Comparison of ENCODE assay signal across 10 cellular contexts in the genomic region with DNA sequence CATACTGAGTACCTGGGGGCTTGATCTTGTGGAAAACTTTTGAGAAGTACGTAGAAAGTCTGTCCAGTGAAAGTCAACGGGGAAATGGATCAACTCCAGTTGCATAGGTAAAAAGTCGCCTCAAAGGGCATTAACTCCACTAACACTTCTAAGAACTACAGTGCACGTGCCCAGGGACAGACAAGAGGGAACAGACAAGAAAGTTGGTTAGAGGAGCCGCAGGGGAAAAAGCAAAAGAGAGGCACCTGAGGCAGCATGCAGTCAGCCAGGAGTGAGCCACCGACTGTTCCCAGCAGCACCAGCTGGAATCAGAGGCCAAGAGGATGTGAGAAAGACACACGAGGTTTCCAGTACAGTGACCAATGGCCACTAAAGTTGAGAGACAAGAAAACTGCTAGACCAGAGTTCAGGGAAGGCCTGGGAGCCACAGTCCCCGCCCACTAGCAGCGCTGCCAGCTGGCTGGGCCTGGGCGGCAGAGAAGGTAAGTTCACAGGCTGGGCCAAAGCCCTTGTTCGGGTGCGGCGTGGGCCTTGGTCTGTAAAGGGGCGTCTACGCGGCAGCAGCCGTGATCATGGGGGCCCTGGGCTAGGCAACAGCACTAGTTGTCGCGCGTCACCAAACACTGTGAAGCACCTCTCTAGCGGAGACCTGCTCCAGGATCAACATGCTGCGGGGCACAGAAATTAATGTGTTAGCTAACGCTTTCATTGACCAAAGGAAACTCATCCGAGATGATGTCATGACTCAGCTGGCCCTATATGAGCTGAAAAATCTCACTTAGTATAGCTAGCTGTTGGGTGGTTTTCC. TPM values are rescaled to one million over a fixed set of nuclear protein-coding genes. Genes with fewer than 3 reads are reported as not detected.
DNase-seq lines count a peak whose midpoint lies in the region; ATAC-seq and TF ChIP-seq lines count a peak whose summit lies in the region.
"Had no signal": no experiment of that assay in that cellular context is flagged by ENCODE, and none has a peak within 500 bp of the region (broad histone marks: within the 10 kb centered on the region; RNA-seq: fewer than 3 reads in every experiment).

No MANE protein-coding gene starts in this region.

- H3K27ac Mint-ChIP-seq in activated T-cell treated with anti-CD3 and anti-CD28 coated beads, Interleukin-2, amount 50 U/mL, for 72 hours: peak overlapping the region; percentile 54
- H3K27ac Mint-ChIP-seq in MCF 10A (ENCODE audit: low read depth, unreplicated experiment): peak overlapping the region; percentile 57

- CTCF ChIA-PET in MCF 10A (lab: Yijun Ruan, JAX): interaction anchor here (0.8 kb wide), 1 partner anchor 250 kb away, joined by 4 read pairs; no protein-coding TSS in a partner anchor

- H3K4me3 ChIP-seq in left lung (no peak overlapping the region), aorta (ENCODE audit: low read length in 2 of 2) (no peak overlapping the region), testis (no peak overlapping the region)

- intact Hi-C loops in MCF 10A (cut with micrococcal nuclease) (no loop called here), left lung (cut with DNase I) (no loop called here), aorta (cut with DNase I) (loop anchor here in 1 of 2 donors (5.0 kb wide), 1 partner anchor 63 kb away; no protein-coding TSS in a partner anchor), testis (cut with DNase I; ENCODE audit: low total_unique reads) (no loop called here)

- no peak overlapping the region for H3K4me3 Mint-ChIP-seq in activated T-cell treated with anti-CD3 and anti-CD28 coated beads, Interleukin-2, amount 50 U/mL, for 72 hours
- no peak overlapping the region for H3K4me3 Mint-ChIP-seq in MCF 10A (ENCODE audit: unreplicated experiment)

- no peak for DNase-seq in activated T-cell treated with anti-CD3 and anti-CD28 coated beads, Interleukin-2, amount 50 U/mL, for 72 hours
- no peak for DNase-seq in activated T-cell treated with anti-CD3 and anti-CD28 coated beads, Interleukin-2, amount 50 U/mL, for 48 hours
- DNase-seq in MCF 10A (ENCODE audit: unreplicated experiment) (no peak), left lung (peak in 1 of 2 donors; percentile 84), aorta (peak; percentile 49 to 79), testis (no peak), NCI-H82 (lab: John Stamatoyannopoulos, UW) (no peak)
- DNase-seq: NCI-H1417 had no signal

- no peak for TF ChIP-seq POLR2A in testis (IDR thresholded peaks at IDR 0.05)

- H3K4me1 Mint-ChIP-seq in activated T-cell treated with anti-CD3 and anti-CD28 coated beads, Interleukin-2, amount 50 U/mL, for 72 hours (ENCODE audit: low read depth): peaks cover 32% of the 10 kb centered on the region
- peaks cover 54% of the 10 kb centered on the region for H3K4me1 Mint-ChIP-seq in MCF 10A (ENCODE audit: insufficient read depth, unreplicated experiment)

- TF ChIP-seq CTCF in MCF 10A (IDR thresholded peaks at IDR 0.05; ENCODE audit: unreplicated experiment): no peak
- no peak for TF ChIP-seq CTCF in left lung (IDR thresholded peaks at IDR 0.05)
- no peak for TF ChIP-seq CTCF in testis (IDR thresholded peaks at IDR 0.05)

- H3K27me3 Mint-ChIP-seq in activated T-cell treated with anti-CD3 and anti-CD28 coated beads, Interleukin-2, amount 50 U/mL, for 72 hours (ENCODE audit: low read depth): no peaks in the 10 kb centered on the region
- H3K27me3 Mint-ChIP-seq in MCF 10A (ENCODE audit: insufficient read depth, unreplicated experiment): no peaks in the 10 kb centered on the region

- H3K4me1 ChIP-seq in left lung (peaks cover 14 to 65% of the 10 kb centered on the region in 2 donors), aorta (ENCODE audit: control insufficient read depth in 1 of 2, insufficient read depth in 2 of 2, low read length in 2 of 2) (peaks cover 16 to 27% of the 10 kb centered on the region in 2 donors), testis (peaks cover 12% of the 10 kb centered on the region)

- ATAC-seq in activated T-cell treated with anti-CD3 and anti-CD28 coated beads, Interleukin-2, amount 50 U/mL, for 72 hours (replicated peaks in 1 of 2): no peak
- ATAC-seq in left lung (peak; percentile 75), aorta (ENCODE audit: low FRiP score) (peak; percentile 54), HG02571 (IDR thresholded peaks at IDR 0.05; ENCODE audit: unreplicated experiment) (no peak)

- H3K36me3 ChIP-seq in left lung: no peaks in the 10 kb centered on the region
- H3K36me3 ChIP-seq in aorta (ENCODE audit: control insufficient read depth in 1 of 2, insufficient read depth in 2 of 2, low read length in 1 of 2): no peaks in the 10 kb centered on the region
- no peaks in the 10 kb centered on the region for H3K36me3 ChIP-seq in testis (ENCODE audit: low read depth, missing control alignments)

- H3K27ac ChIP-seq in left lung (peak overlapping the region in 1 of 2 donors; percentile 26), aorta (ENCODE audit: low read depth in 1 of 2, low read length in 2 of 2) (peak overlapping the region in 1 of 2 donors; percentile 16), testis (peak overlapping the region in 1 of 2 donors; percentile 4)
- H3K27ac ChIP-seq: C4-2B had no signal

- POLR2A ChIA-PET in MCF 10A (lab: Yijun Ruan, JAX): interaction anchor here (0.7 to 19.5 kb wide), 3 partner anchors 10 to 383 kb away, joined by 3 to 333 read pairs (median 3); partner anchors contain the start of gene ITGB1

- no peaks in the 10 kb centered on the region for H3K9me3 ChIP-seq in left lung
- H3K9me3 ChIP-seq in aorta (ENCODE audit: control insufficient read depth, low read length): no peaks in the 10 kb centered on the region
- H3K9me3 ChIP-seq in testis: no peaks in the 10 kb centered on the region

- H3K27me3 ChIP-seq in left lung (no peaks in the 10 kb centered on the region), aorta (ENCODE audit: control insufficient read depth in 1 of 2, insufficient read depth in 2 of 2, low read length in 1 of 2) (no peaks in the 10 kb centered on the region), testis (no peaks in the 10 kb centered on the region)

- no TSS peak for BruUV-seq in MCF 10A (replicated peaks; lab: Mats Ljungman, UMichigan)

- H3K9me3 Mint-ChIP-seq in activated T-cell treated with anti-CD3 and anti-CD28 coated beads, Interleukin-2, amount 50 U/mL, for 72 hours: no peaks in the 10 kb centered on the region
- H3K9me3 Mint-ChIP-seq in MCF 10A (ENCODE audit: unreplicated experiment): no peaks in the 10 kb centered on the region

- WGBS in aorta, 2 donors: 75% methylated on average over 24 of the region's 24 CpGs
- 88 to 94% methylated on average over 17 to 24 of the region's 24 CpGs for WGBS in testis, 2 donors

- H3K36me3 Mint-ChIP-seq in activated T-cell treated with anti-CD3 and anti-CD28 coated beads, Interleukin-2, amount 50 U/mL, for 72 hours (ENCODE audit: insufficient read depth in 2 of 2): no peaks in the 10 kb centered on the region
- H3K36me3 Mint-ChIP-seq in MCF 10A (ENCODE audit: insufficient read depth, unreplicated experiment): peaks cover 27% of the 10 kb centered on the region

RNA-seq across cellular contexts. Expression of gene ITGB1, which starts 14.0 kb away (rescaled TPM):
- total RNA-seq in activated T-cell treated with anti-CD3 and anti-CD28 coated beads, Interleukin-2, amount 50 U/mL, for 72 hours: 10 to 100 TPM; 52.3 to 91.2 TPM
- 680 and 703 TPM in 2 replicates for total RNA-seq in MCF 10A (2022)
- 100 to 1,000 TPM; 498 to 642 TPM for total RNA-seq in left lung
- total RNA-seq in aorta: 1,000 to 10,000 TPM in 1 of 2 donors, 100 to 1,000 TPM in 1; 870 to 1,426 TPM
- 100 to 1,000 TPM; 678 to 697 TPM for polyA plus RNA-seq in aorta
- total RNA-seq in testis: 100 to 1,000 TPM; 158 to 189 TPM
- polyA plus RNA-seq in testis (ENCODE audit: insufficient read depth, low read depth, low replicate concordance): 175 TPM

Comparison
In these comparisons a context has a peak if more than half of its experiments do, and no peak if none do; other contexts are left out.
1. ATAC-seq: peak in left lung (single experiment) and aorta (single experiment); none in activated T-cell treated with anti-CD3 and anti-CD28 coated beads, Interleukin-2, amount 50 U/mL, for 72 hours (0 of 2) and HG02571 (single experiment).
2. DNase-seq: peak in aorta (2 of 2); none in activated T-cell treated with anti-CD3 and anti-CD28 coated beads, Interleukin-2, amount 50 U/mL, for 72 hours (0 of 2), activated T-cell treated with anti-CD3 and anti-CD28 coated beads, Interleukin-2, amount 50 U/mL, for 48 hours (0 of 2), MCF 10A (single experiment), testis (single experiment) and NCI-H82 (single experiment).